ENCODE assay signal across 8 cellular contexts in the genomic region with DNA sequence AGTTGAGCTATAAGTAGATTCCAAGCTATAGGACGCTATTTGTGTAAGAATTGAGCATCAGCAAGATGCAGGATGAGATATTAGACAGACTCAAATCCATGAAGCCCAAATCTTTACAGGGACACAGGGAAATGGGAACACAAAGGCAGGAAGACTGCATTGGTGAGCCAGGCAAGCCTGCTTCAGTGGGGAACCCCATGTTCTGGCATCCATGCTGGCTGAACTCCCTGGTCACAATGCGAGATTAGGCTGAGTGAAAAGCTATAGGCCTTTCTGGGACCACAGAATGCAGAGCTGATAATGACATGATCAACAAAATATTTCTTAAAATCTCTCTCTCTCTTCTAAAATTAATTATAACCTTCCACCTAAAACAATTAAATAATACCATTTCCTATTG.
"Had no signal": no experiment of that assay in that cellular context is flagged by ENCODE, and none has a peak within 500 bp of the region (broad histone marks: within the 10 kb centered on the region; RNA-seq: fewer than 3 reads in every experiment).

No MANE protein-coding gene starts in this region.

- DNase-seq: GM23248, GOT3, H9, HCEC 1CT, IMR-90 had no signal

- H3K4me3 ChIP-seq: GM23248, K562 had no signal

- FAIRE-seq: H54, HTR-8/SVneo, K562 had no signal

- ATAC-seq: K562 had no signal

- H3K27ac ChIP-seq: GM23248 had no signal

- H2AFZ ChIP-seq: GM23248 had no signal

- H3K9ac ChIP-seq: GM23248 had no signal
